In the genomic region with DNA sequence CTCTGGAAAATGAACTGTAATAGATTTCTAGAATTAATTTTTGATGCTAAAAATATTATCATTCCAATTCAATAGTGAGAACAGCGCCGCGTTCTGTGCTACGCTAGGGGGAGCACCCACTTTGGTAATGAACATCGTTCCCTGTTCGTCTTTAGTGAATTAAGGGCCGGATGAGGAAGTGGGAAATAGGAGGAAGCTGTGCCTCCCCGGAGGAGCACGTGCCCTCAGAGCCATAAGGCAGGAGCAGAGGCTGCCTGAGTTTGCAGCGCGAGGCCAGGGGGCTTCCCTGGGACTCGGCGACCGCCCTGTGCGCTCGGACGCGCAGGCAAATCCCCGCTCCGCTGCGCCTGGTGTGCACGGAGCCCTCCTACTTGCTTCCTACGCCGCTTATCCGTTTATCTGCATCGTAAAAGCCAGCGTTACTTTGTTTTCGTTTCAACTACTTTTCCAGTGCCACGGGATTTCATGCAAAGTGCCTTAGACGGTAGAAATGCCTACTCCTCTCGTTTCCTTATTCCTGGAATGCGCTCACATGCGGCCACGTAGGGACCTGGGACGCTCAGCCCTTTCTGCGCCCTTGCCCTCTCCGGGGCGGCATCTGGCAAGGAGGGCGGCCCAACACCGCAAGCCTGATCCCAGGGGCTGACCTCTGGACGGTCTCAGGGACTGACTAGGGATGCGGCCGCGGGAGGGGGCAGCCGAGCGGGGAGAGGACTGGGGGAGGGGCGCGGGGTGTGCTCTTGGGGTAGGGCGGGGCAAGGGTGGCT, we compare ENCODE assay signal across 8 cellular contexts.
A peak's percentile ranks its signal among the peaks of the same experiment; 100 is the strongest.
DNase-seq lines count a peak whose midpoint lies in the region; ATAC-seq, FAIRE-seq and TF ChIP-seq lines count a peak whose summit lies in the region.

No MANE protein-coding gene starts in this region.

- H3K9me3 ChIP-seq in uterus, result no peaks in the 10 kb centered on the region

- H3K27ac Mint-ChIP-seq in activated T-cell treated with anti-CD3 and anti-CD28 coated beads, Interleukin-2, amount 50 U/mL, for 72 hours, result no peak overlapping the region
- no peak overlapping the region for H3K27ac Mint-ChIP-seq in neural crest cell (ENCODE audit: unreplicated experiment)

- H3K27me3 ChIP-seq in uterus, result no peaks in the 10 kb centered on the region

- TF ChIP-seq POLR2A in uterus (IDR thresholded peaks at IDR 0.05), result no peak

- H3K36me3 Mint-ChIP-seq in activated T-cell treated with anti-CD3 and anti-CD28 coated beads, Interleukin-2, amount 50 U/mL, for 72 hours (ENCODE audit: insufficient read depth in 2 of 2), result no peaks in the 10 kb centered on the region
- H3K36me3 Mint-ChIP-seq in neural crest cell (ENCODE audit: low read depth), result no peaks in the 10 kb centered on the region

- FAIRE-seq in frontal cortex (lab: Jason Lieb, UNC), result no peak

- H3K4me3 ChIP-seq in LNCaP clone FGC (ENCODE audit: low read depth, low read length) (no peak overlapping the region), uterus (peak overlapping the region in 1 of 2 donors; percentile 1)

- H3K27ac ChIP-seq in uterus, result no peak overlapping the region

- H3K9me3 Mint-ChIP-seq in activated T-cell treated with anti-CD3 and anti-CD28 coated beads, Interleukin-2, amount 50 U/mL, for 72 hours, result no peaks in the 10 kb centered on the region
- no peaks in the 10 kb centered on the region for H3K9me3 Mint-ChIP-seq in neural crest cell

- no peaks in the 10 kb centered on the region for H3K4me1 ChIP-seq in uterus

- peaks cover 22% of the 10 kb centered on the region for H3K4me1 Mint-ChIP-seq in activated T-cell treated with anti-CD3 and anti-CD28 coated beads, Interleukin-2, amount 50 U/mL, for 72 hours (ENCODE audit: low read depth)
- peaks cover 11% of the 10 kb centered on the region for H3K4me1 Mint-ChIP-seq in neural crest cell

- DNase-seq in CD1c-positive myeloid dendritic cell (ENCODE audit: extremely low spot score) (peak; percentile 84), LNCaP clone FGC (ENCODE audit: low read depth) (no peak), frontal cortex (ENCODE audit: low spot score in 2 of 2) (peak; percentile 50 to 52), neural crest cell (ENCODE audit: low read depth, low spot score) (no peak), uterus (peak; percentile 43 to 49), SW480 (ENCODE audit: low spot score) (no peak)
- DNase-seq in activated T-cell treated with anti-CD3 and anti-CD28 coated beads, Interleukin-2, amount 50 U/mL, for 72 hours, result peak; percentile 25 to 36

- TF ChIP-seq CTCF in LNCaP clone FGC (IDR thresholded peaks at IDR 0.05; ENCODE audit: control insufficient read depth, extremely low read depth, insufficient read depth), result peak; percentile 12; the same call in 1 of the 2 replicates
- peak; percentile 73 for TF ChIP-seq CTCF in neural crest cell (conservative IDR thresholded peaks at IDR 0.05)
- TF ChIP-seq CTCF in uterus (IDR thresholded peaks at IDR 0.05), result peak; percentile 45 to 57 (median 48)

- intact Hi-C loops in uterus (cut with DNase I; ENCODE audit: low total_unique reads), result no loop called here

- peaks cover 31% of the 10 kb centered on the region for H3K27me3 Mint-ChIP-seq in activated T-cell treated with anti-CD3 and anti-CD28 coated beads, Interleukin-2, amount 50 U/mL, for 72 hours (ENCODE audit: low read depth)
- peaks cover 22% of the 10 kb centered on the region for H3K27me3 Mint-ChIP-seq in neural crest cell (ENCODE audit: low read depth)

- ATAC-seq in activated T-cell treated with anti-CD3 and anti-CD28 coated beads, Interleukin-2, amount 50 U/mL, for 72 hours (replicated peaks in 1 of 2), result no peak
- no peak for ATAC-seq in HG03280 (IDR thresholded peaks at IDR 0.05; ENCODE audit: unreplicated experiment)

- no peaks in the 10 kb centered on the region for H3K36me3 ChIP-seq in uterus

- peak overlapping the region; percentile 52 to 74 for H3K4me3 Mint-ChIP-seq in activated T-cell treated with anti-CD3 and anti-CD28 coated beads, Interleukin-2, amount 50 U/mL, for 72 hours
- H3K4me3 Mint-ChIP-seq in neural crest cell, result peak overlapping the region; percentile 75

Comparison
In these comparisons a context has a peak if more than half of its experiments do, and no peak if none do; other contexts are left out.
1. DNase-seq: peak in CD1c-positive myeloid dendritic cell (single experiment), activated T-cell treated with anti-CD3 and anti-CD28 coated beads, Interleukin-2, amount 50 U/mL, for 72 hours (2 of 2), frontal cortex (2 of 2) and uterus (2 of 2); none in LNCaP clone FGC (single experiment), neural crest cell (single experiment) and SW480 (single experiment).
2. CTCF ChIP-seq: peak in every context shown above with its lines; median percentile 73 in neural crest cell; 48 in uterus; 12 in LNCaP clone FGC.